Comparison of ENCODE assay signal across 8 cellular contexts in the genomic region with DNA sequence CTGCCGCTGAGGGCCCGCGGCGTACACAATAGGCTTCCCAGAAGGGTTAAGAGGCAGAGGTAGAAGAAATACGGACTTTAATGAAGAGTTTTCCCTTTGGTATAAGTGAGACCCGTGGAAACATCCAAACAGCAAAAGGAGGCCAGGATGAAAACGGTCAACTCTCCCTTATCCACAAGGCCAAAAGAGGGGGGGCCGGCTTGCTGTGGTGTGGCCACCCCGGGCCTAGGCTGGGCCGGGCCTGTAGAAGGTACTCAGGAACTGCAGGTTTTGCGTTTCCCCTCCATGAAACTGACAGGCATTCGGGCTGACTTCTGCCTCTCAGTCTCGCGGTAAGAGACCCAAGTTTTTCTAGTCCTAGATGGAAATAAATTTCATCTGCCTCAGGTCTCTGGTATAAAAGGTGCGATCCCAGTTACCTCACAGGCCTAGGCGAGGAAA. TPM values are rescaled to one million over a fixed set of nuclear protein-coding genes. Genes with fewer than 3 reads are reported as not detected.
A peak's percentile ranks its signal among the peaks of the same experiment; 100 is the strongest.
DNase-seq lines count a peak whose midpoint lies in the region; ATAC-seq, FAIRE-seq and TF ChIP-seq lines count a peak whose summit lies in the region.

No MANE protein-coding gene starts in this region.

- no peak for ATAC-seq in GM18861 (IDR thresholded peaks at IDR 0.05; ENCODE audit: unreplicated experiment)

- peaks cover 34% of the 10 kb centered on the region for H3K36me3 ChIP-seq in astrocyte (ENCODE audit: insufficient read depth, low read length)
- peaks cover 21 to 30% of the 10 kb centered on the region in 2 donors for H3K36me3 ChIP-seq in kidney (ENCODE audit: control insufficient read depth in 1 of 2, insufficient read depth in 2 of 2, low read length in 2 of 2)
- H3K36me3 ChIP-seq in stomach = peaks cover 41 to 67% (median 66%) of the 10 kb centered on the region in 4 donors

- H3K9me3 Mint-ChIP-seq in activated naive CD4-positive, alpha-beta T cell treated with anti-CD3 and anti-CD28 coated beads for 36 hours = no peaks in the 10 kb centered on the region
- no peaks in the 10 kb centered on the region for H3K9me3 Mint-ChIP-seq in astrocyte (ENCODE audit: unreplicated experiment)

- H3K4me1 Mint-ChIP-seq in activated naive CD4-positive, alpha-beta T cell treated with anti-CD3 and anti-CD28 coated beads for 36 hours (ENCODE audit: low read depth) = peaks cover 37% of the 10 kb centered on the region
- H3K4me1 Mint-ChIP-seq in astrocyte (ENCODE audit: low read depth, unreplicated experiment) = peaks cover 22% of the 10 kb centered on the region

- peaks cover 28% of the 10 kb centered on the region for H3K36me3 Mint-ChIP-seq in activated naive CD4-positive, alpha-beta T cell treated with anti-CD3 and anti-CD28 coated beads for 36 hours (ENCODE audit: low read depth)
- H3K36me3 Mint-ChIP-seq in astrocyte (ENCODE audit: low read depth, unreplicated experiment) = peaks cover 17% of the 10 kb centered on the region

- peaks cover 21% of the 10 kb centered on the region for H3K4me1 ChIP-seq in astrocyte (ENCODE audit: insufficient read depth, low read length)
- peaks cover 7 to 9% of the 10 kb centered on the region in 2 donors for H3K4me1 ChIP-seq in kidney (ENCODE audit: control insufficient read depth in 1 of 2, insufficient read depth in 1 of 2, low read depth in 1 of 2, low read length in 2 of 2)
- H3K4me1 ChIP-seq in stomach = peaks cover 23 to 80% (median 67%) of the 10 kb centered on the region in 4 donors

- no peak for DNase-seq in activated naive CD4-positive, alpha-beta T cell treated with anti-CD3 and anti-CD28 coated beads for 36 hours
- DNase-seq in activated naive CD4-positive, alpha-beta T cell treated with Interleukin-2 at 50 U/mL for 16 hours = no peak
- no peak for DNase-seq in LNCaP clone FGC (ENCODE audit: low read depth)
- no peak for DNase-seq in astrocyte (ENCODE audit: low read depth)
- peak; percentile 79 for DNase-seq in kidney
- DNase-seq in stomach = no peak
- DNase-seq in stimulated activated CD4-positive, alpha-beta T cell treated with anti-CD3 and anti-CD28 coated beads, Interleukin-4, amount 100 ng/mL, for 24 hours = no peak

- peaks cover 54% of the 10 kb centered on the region for H3K79me2 ChIP-seq in astrocyte (ENCODE audit: insufficient read depth, low read length)

- CTCF ChIA-PET in activated naive CD4-positive, alpha-beta T cell treated with anti-CD3 and anti-CD28 coated beads for 36 hours (lab: Charles Lee) = interaction anchor here (1.5 to 3.6 kb wide), 5 partner anchors 9 to 123 kb away, joined by 4 to 17 read pairs (median 8); a partner anchor contains a TSS

- H3K9me3 ChIP-seq in astrocyte (ENCODE audit: insufficient read depth, low read depth, low read length) (no peaks in the 10 kb centered on the region), kidney (ENCODE audit: control insufficient read depth in 1 of 2, low read length in 2 of 2) (no peaks in the 10 kb centered on the region), stomach (no peaks in the 10 kb centered on the region)

- TF ChIP-seq EP300 in stomach (IDR thresholded peaks at IDR 0.05) = no peak

- peak overlapping the region; percentile 29 for H2AFZ ChIP-seq in astrocyte (ENCODE audit: low read depth, low read length)

- H4K20me1 ChIP-seq in astrocyte (ENCODE audit: insufficient read depth, low read length) = peaks cover 42% of the 10 kb centered on the region

- FAIRE-seq in astrocyte (lab: Jason Lieb, UNC) = no peak
- no peak for FAIRE-seq in kidney (lab: Jason Lieb, UNC)

- H3K27me3 ChIP-seq in astrocyte (ENCODE audit: insufficient read depth, low read length) = no peaks in the 10 kb centered on the region
- no peaks in the 10 kb centered on the region for H3K27me3 ChIP-seq in stomach

- 2 to 5% (median 4%) methylated on average over 15 to 16 of the region's 16 CpGs for WGBS in stomach, 5 donors

- H3K4me2 ChIP-seq in astrocyte (ENCODE audit: low read length) = peak overlapping the region; percentile 87

- TF ChIP-seq CTCF in LNCaP clone FGC (IDR thresholded peaks at IDR 0.05; ENCODE audit: control insufficient read depth, extremely low read depth, insufficient read depth) (no peak), astrocyte (IDR thresholded peaks at IDR 0.05; ENCODE audit: insufficient read depth, low read depth, low read length) (no peak), kidney (IDR thresholded peaks at IDR 0.05; ENCODE audit: borderline replicate concordance, extremely low read depth, insufficient read depth) (no peak), stomach (IDR thresholded peaks at IDR 0.05) (no peak)

- no peaks in the 10 kb centered on the region for H3K27me3 Mint-ChIP-seq in activated naive CD4-positive, alpha-beta T cell treated with anti-CD3 and anti-CD28 coated beads for 36 hours (ENCODE audit: low read depth)
- no peaks in the 10 kb centered on the region for H3K27me3 Mint-ChIP-seq in astrocyte (ENCODE audit: low read depth, unreplicated experiment)

- intact Hi-C loops in activated naive CD4-positive, alpha-beta T cell treated with anti-CD3 and anti-CD28 coated beads for 36 hours (cut with micrococcal nuclease) = no loop called here
- intact Hi-C loops in kidney (cut with DNase I) (no loop called here), stomach (cut with DNase I; ENCODE audit: low total_unique reads) (loop anchor here (10.0 kb wide), 1 partner anchor 53 kb away; no protein-coding TSS in a partner anchor)

- peak overlapping the region; percentile 86 for H3K4me3 Mint-ChIP-seq in activated naive CD4-positive, alpha-beta T cell treated with anti-CD3 and anti-CD28 coated beads for 36 hours
- H3K4me3 Mint-ChIP-seq in astrocyte (ENCODE audit: unreplicated experiment) = peak overlapping the region; percentile 84

- H3K4me3 ChIP-seq in LNCaP clone FGC (ENCODE audit: low read depth, low read length) = peak overlapping the region; percentile 67
- peak overlapping the region; percentile 75 for H3K4me3 ChIP-seq in astrocyte (ENCODE audit: insufficient read depth, low read depth, low read length)
- peak overlapping the region; percentile 69 to 71 for H3K4me3 ChIP-seq in kidney (ENCODE audit: low read length in 2 of 2)
- peak overlapping the region; percentile 84 to 95 (median 89) for H3K4me3 ChIP-seq in stomach

- H3K9ac ChIP-seq in astrocyte (ENCODE audit: low read length) (peak overlapping the region; percentile 91), kidney (ENCODE audit: low read length in 2 of 2) (peak overlapping the region; percentile 81 to 93)

- TF ChIP-seq POLR2A in stomach (IDR thresholded peaks at IDR 0.05) = no peak

- peak overlapping the region; percentile 91 for H3K27ac ChIP-seq in astrocyte (ENCODE audit: low read depth, low read length)
- peak overlapping the region; percentile 98 to 99 for H3K27ac ChIP-seq in kidney (ENCODE audit: low read depth in 2 of 2, low read length in 2 of 2)
- H3K27ac ChIP-seq in stomach = peak overlapping the region; percentile 98 to 99 (median 99)

- peak overlapping the region; percentile 94 for H3K27ac Mint-ChIP-seq in activated naive CD4-positive, alpha-beta T cell treated with anti-CD3 and anti-CD28 coated beads for 36 hours
- peak overlapping the region; percentile 66 for H3K27ac Mint-ChIP-seq in astrocyte (ENCODE audit: unreplicated experiment)

RNA-seq across cellular contexts. Expression of a gene that starts 0.7 kb away (rescaled TPM):
- 10 to 100 TPM; 35.6 to 36.3 TPM for total RNA-seq in activated naive CD4-positive, alpha-beta T cell treated with anti-CD3 and anti-CD28 coated beads for 36 hours
- total RNA-seq in astrocyte (20.0 and 21.8 TPM in 2 replicates), kidney (32.8 TPM), stomach (10 to 100 TPM in 4 of 5 donors, 1 to 10 TPM in 1; 8.1 to 75.3 (median 36.2) TPM)
- polyA plus RNA-seq in kidney (ENCODE audit: insufficient read depth, low read depth, low replicate concordance) (26.9 TPM), stomach (10 to 100 TPM; 12.2 to 19.8 (median 16.1) TPM)

RNA-seq across cellular contexts. Expression of a gene that starts 6.4 kb away (rescaled TPM):
- 10 to 100 TPM; 55.3 to 55.5 TPM for total RNA-seq in activated naive CD4-positive, alpha-beta T cell treated with anti-CD3 and anti-CD28 coated beads for 36 hours
- total RNA-seq in astrocyte (89.2 and 96.4 TPM in 2 replicates), kidney (83.9 TPM), stomach (100 to 1,000 TPM in 1 of 5 donors, 10 to 100 TPM in 4; 66.5 to 123 (median 81.1) TPM)
- polyA plus RNA-seq in kidney (ENCODE audit: insufficient read depth, low read depth, low replicate concordance) (115 TPM), stomach (10 to 100 TPM; 19.7 to 59.0 (median 33.4) TPM)

RNA-seq across cellular contexts. Expression of a gene that starts 8.3 kb away (rescaled TPM):
- total RNA-seq in activated naive CD4-positive, alpha-beta T cell treated with anti-CD3 and anti-CD28 coated beads for 36 hours = 10 to 100 TPM; 35.5 to 40.8 TPM
- total RNA-seq in astrocyte = 391 and 397 TPM in 2 replicates
- total RNA-seq in kidney = 153 TPM
- polyA plus RNA-seq in kidney (ENCODE audit: insufficient read depth, low read depth, low replicate concordance) = 43.8 TPM
- total RNA-seq in stomach = 10 to 100 TPM; 23.2 to 81.1 (median 59.6) TPM
- polyA plus RNA-seq in stomach = 10 to 100 TPM; 43.7 to 58.8 (median 56.1) TPM

RNA-seq across cellular contexts. Expression of a gene that starts 12.2 kb away (rescaled TPM):
- total RNA-seq in activated naive CD4-positive, alpha-beta T cell treated with anti-CD3 and anti-CD28 coated beads for 36 hours = 100 to 1,000 TPM; 283 to 291 TPM
- total RNA-seq in astrocyte = 36.5 and 37.9 TPM in 2 replicates
- 23.1 TPM for total RNA-seq in kidney
- polyA plus RNA-seq in kidney (ENCODE audit: insufficient read depth, low read depth, low replicate concordance) = 43.1 TPM
- 10 to 100 TPM in 2 of 5 donors, 1 to 10 TPM in 3; 4.7 to 36.1 (median 5.2) TPM for total RNA-seq in stomach
- polyA plus RNA-seq in stomach = 10 to 100 TPM; 40.9 to 73.3 (median 63.9) TPM

RNA-seq across cellular contexts. Expression of a gene that starts 20.9 kb away (rescaled TPM):
- total RNA-seq in activated naive CD4-positive, alpha-beta T cell treated with anti-CD3 and anti-CD28 coated beads for 36 hours = 10 to 100 TPM; 27.2 to 30.0 TPM
- total RNA-seq in astrocyte = 46.6 and 51.5 TPM in 2 replicates
- 34.1 TPM for total RNA-seq in kidney
- 37.9 TPM for polyA plus RNA-seq in kidney (ENCODE audit: insufficient read depth, low read depth, low replicate concordance)
- 10 to 100 TPM; 14.1 to 76.5 (median 54.8) TPM for total RNA-seq in stomach
- polyA plus RNA-seq in stomach = 10 to 100 TPM; 31.4 to 43.8 (median 40.4) TPM
